Comparison of ENCODE assay signal across 14 cellular contexts in genomic region chr1:108467155-108467554, GRCh38. TPM values are rescaled to one million over a fixed set of nuclear protein-coding genes. Genes with fewer than 3 reads are reported as not detected.
"Had no signal": no experiment of that assay in that cellular context is flagged by ENCODE, and none has a peak within 500 bp of the region (broad histone marks: within the 10 kb centered on the region; RNA-seq: fewer than 3 reads in every experiment).

No MANE protein-coding gene starts in this region.

RNA-seq across cellular contexts. Expression of gene NBPF6, which starts 17.0 kb away (rescaled TPM):
- total RNA-seq: activated naive CD4-positive, alpha-beta T cell treated with anti-CD3 and anti-CD28 coated beads for 36 hours; activated naive CD4-positive, alpha-beta T cell treated with anti-CD3 and anti-CD28 coated beads, Interleukin-2, amount 50 U/mL, for 72 hours; activated naive CD8-positive, alpha-beta T cell treated with anti-CD3 and anti-CD28 coated beads for 36 hours; activated naive CD8-positive, alpha-beta T cell treated with anti-CD3 and anti-CD28 coated beads, Interleukin-2, amount 10 ng/mL, durations not matched to agents 7 days and 5 days; activated T-cell treated with anti-CD3 and anti-CD28 coated beads, Interleukin-2, amount 50 U/mL, for 4 hours; activated T-cell treated with anti-CD3 and anti-CD28 coated beads, Interleukin-2, amount 50 U/mL, for 72 hours; activated T-helper 17 cell treated with anti-CD3 and anti-CD28 coated beads, Interleukin-2, amount 50 U/mL, for 72 hours; aorta; ascending aorta; astrocyte; body of pancreas; bronchial epithelial cell; cardiac muscle cell; cardiac septum had no signal
